ENCODE assay signal across 2 cellular contexts in genomic region chr19:12918253-12918652, GRCh38.
A peak's percentile ranks its signal among the peaks of the same experiment; 100 is the strongest.
TF ChIP-seq lines count a peak whose summit lies in the region.

No MANE protein-coding gene starts in this region.

TF ChIP-seq in GM23338, 12 proteins besides CTCF, POLR2A, EP300 and RAD21:
- no peak for TF ChIP-seq POLR2AphosphoS5 (IDR thresholded peaks at IDR 0.05; ENCODE audit: low read depth)
- no peak for TF ChIP-seq REST (IDR thresholded peaks at IDR 0.05; ENCODE audit: unreplicated experiment)
- TF ChIP-seq ETS1 (IDR thresholded peaks at IDR 0.05) = no peak
- TF ChIP-seq ZNF114 (CRISPR knock-in tag; IDR thresholded peaks at IDR 0.05) = no peak
- TF ChIP-seq ZNF462 (CRISPR knock-in tag; IDR thresholded peaks at IDR 0.05) = no peak
- no peak for TF ChIP-seq EZH2phosphoT487 (IDR thresholded peaks at IDR 0.05; ENCODE audit: unreplicated experiment)
- no peak for TF ChIP-seq ZNF331 (CRISPR knock-in tag; IDR thresholded peaks at IDR 0.05; ENCODE audit: low read depth)
- no peak for TF ChIP-seq NANOG (IDR thresholded peaks at IDR 0.05; ENCODE audit: borderline replicate concordance)
- no peak for TF ChIP-seq EZH2 (IDR thresholded peaks at IDR 0.05; ENCODE audit: low read depth, unreplicated experiment)
- no peak for TF ChIP-seq STAT1 (IDR thresholded peaks at IDR 0.05; ENCODE audit: unreplicated experiment)
- TF ChIP-seq JUNB (IDR thresholded peaks at IDR 0.05; ENCODE audit: unreplicated experiment) = no peak
- no peak for TF ChIP-seq CREB1 (CRISPR knock-in tag; IDR thresholded peaks at IDR 0.05; ENCODE audit: low read depth)
TF ChIP-seq in GM23338: peak in this region for 0.

TF ChIP-seq in K562, 482 proteins besides CTCF, POLR2A, EP300 and RAD21:
- no peak for TF ChIP-seq ARNT (IDR thresholded peaks at IDR 0.05)
- TF ChIP-seq ZC3H4 (CRISPR knock-in tag; IDR thresholded peaks at IDR 0.05; ENCODE audit: borderline replicate concordance) = 0 out of 2 replicates have a peak, but pooled peaks have one; percentile 31
- 0 out of 2 replicates have a peak, but pooled peaks have one; percentile 1 for TF ChIP-seq FOSL1 (tag; conservative IDR thresholded peaks at IDR 0.05)
- 0 out of 2 replicates have a peak, but pooled peaks have one; percentile 3 for TF ChIP-seq ZNF431 (CRISPR knock-in tag; IDR thresholded peaks at IDR 0.05)
- TF ChIP-seq POLR2G (IDR thresholded peaks at IDR 0.05; ENCODE audit: low read depth, low read length) = peak; percentile 60; the same call in 1 of the 2 replicates
